ENCODE assay signal across 1 cellular context in genomic region chr10:69742356-69742695, GRCh38.
TF ChIP-seq lines count a peak whose summit lies in the region.

No MANE protein-coding gene starts in this region.

TF ChIP-seq in HEK293, 187 proteins besides CTCF, POLR2A, EP300 and RAD21:
- TF ChIP-seq, protein P1, sequence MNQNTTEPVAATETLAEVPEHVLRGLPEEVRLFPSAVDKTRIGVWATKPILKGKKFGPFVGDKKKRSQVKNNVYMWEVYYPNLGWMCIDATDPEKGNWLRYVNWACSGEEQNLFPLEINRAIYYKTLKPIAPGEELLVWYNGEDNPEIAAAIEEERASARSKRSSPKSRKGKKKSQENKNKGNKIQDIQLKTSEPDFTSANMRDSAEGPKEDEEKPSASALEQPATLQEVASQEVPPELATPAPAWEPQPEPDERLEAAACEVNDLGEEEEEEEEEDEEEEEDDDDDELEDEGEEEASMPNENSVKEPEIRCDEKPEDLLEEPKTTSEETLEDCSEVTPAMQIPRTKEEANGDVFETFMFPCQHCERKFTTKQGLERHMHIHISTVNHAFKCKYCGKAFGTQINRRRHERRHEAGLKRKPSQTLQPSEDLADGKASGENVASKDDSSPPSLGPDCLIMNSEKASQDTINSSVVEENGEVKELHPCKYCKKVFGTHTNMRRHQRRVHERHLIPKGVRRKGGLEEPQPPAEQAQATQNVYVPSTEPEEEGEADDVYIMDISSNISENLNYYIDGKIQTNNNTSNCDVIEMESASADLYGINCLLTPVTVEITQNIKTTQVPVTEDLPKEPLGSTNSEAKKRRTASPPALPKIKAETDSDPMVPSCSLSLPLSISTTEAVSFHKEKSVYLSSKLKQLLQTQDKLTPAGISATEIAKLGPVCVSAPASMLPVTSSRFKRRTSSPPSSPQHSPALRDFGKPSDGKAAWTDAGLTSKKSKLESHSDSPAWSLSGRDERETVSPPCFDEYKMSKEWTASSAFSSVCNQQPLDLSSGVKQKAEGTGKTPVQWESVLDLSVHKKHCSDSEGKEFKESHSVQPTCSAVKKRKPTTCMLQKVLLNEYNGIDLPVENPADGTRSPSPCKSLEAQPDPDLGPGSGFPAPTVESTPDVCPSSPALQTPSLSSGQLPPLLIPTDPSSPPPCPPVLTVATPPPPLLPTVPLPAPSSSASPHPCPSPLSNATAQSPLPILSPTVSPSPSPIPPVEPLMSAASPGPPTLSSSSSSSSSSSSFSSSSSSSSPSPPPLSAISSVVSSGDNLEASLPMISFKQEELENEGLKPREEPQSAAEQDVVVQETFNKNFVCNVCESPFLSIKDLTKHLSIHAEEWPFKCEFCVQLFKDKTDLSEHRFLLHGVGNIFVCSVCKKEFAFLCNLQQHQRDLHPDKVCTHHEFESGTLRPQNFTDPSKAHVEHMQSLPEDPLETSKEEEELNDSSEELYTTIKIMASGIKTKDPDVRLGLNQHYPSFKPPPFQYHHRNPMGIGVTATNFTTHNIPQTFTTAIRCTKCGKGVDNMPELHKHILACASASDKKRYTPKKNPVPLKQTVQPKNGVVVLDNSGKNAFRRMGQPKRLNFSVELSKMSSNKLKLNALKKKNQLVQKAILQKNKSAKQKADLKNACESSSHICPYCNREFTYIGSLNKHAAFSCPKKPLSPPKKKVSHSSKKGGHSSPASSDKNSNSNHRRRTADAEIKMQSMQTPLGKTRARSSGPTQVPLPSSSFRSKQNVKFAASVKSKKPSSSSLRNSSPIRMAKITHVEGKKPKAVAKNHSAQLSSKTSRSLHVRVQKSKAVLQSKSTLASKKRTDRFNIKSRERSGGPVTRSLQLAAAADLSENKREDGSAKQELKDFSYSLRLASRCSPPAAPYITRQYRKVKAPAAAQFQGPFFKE (tag by site-specific recombination; IDR thresholded peaks at IDR 0.05; ENCODE audit: borderline replicate concordance) = no peak
- TF ChIP-seq ZNF211 (tag by site-specific recombination; IDR thresholded peaks at IDR 0.05; ENCODE audit: low read depth) (no peak), ZNF768 (tag by site-specific recombination; IDR thresholded peaks at IDR 0.05) (0 out of 2 replicates have a peak, but pooled peaks have one; percentile 25)
- TF ChIP-seq, protein P2, sequence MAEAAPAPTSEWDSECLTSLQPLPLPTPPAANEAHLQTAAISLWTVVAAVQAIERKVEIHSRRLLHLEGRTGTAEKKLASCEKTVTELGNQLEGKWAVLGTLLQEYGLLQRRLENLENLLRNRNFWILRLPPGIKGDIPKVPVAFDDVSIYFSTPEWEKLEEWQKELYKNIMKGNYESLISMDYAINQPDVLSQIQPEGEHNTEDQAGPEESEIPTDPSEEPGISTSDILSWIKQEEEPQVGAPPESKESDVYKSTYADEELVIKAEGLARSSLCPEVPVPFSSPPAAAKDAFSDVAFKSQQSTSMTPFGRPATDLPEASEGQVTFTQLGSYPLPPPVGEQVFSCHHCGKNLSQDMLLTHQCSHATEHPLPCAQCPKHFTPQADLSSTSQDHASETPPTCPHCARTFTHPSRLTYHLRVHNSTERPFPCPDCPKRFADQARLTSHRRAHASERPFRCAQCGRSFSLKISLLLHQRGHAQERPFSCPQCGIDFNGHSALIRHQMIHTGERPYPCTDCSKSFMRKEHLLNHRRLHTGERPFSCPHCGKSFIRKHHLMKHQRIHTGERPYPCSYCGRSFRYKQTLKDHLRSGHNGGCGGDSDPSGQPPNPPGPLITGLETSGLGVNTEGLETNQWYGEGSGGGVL (tag by site-specific recombination; IDR thresholded peaks at IDR 0.05) = no peak
